8 cellular contexts compared by ENCODE assay signal in genomic region chr11:128694618-128695481, GRCh38. TPM values are rescaled to one million over a fixed set of nuclear protein-coding genes. Genes with fewer than 3 reads are reported as not detected.
A peak's percentile ranks its signal among the peaks of the same experiment; 100 is the strongest.
DNase-seq lines count a peak whose midpoint lies in the region; ATAC-seq and TF ChIP-seq lines count a peak whose summit lies in the region.

No MANE protein-coding gene starts in this region.

- H3K9me2 ChIP-seq in PC-3 (replicated peaks; ENCODE audit: low read length), result no peaks in the 10 kb centered on the region

- H2AK5ac ChIP-seq in mesenchymal stem cell (ENCODE audit: low read length, severe bottlenecking), result no peak overlapping the region

- H2AFZ ChIP-seq in PC-3 (ENCODE audit: low read length) (no peak overlapping the region), mesenchymal stem cell (ENCODE audit: low read depth, low read length) (peak overlapping the region; percentile 1)

- H3K18ac ChIP-seq in mesenchymal stem cell (ENCODE audit: low read depth in 1 of 2, low read length in 2 of 2), result peak overlapping the region; percentile 56 to 90

- H3K4ac ChIP-seq in mesenchymal stem cell (ENCODE audit: low read depth in 1 of 2, low read length in 2 of 2), result peak overlapping the region; percentile 42 to 68

- H3K27ac ChIP-seq in BLaER1 (peak overlapping the region; percentile 100), PC-3 (ENCODE audit: low read length) (no peak overlapping the region), caudate nucleus (ENCODE audit: low read depth, low read length) (peak overlapping the region; percentile 14), mesenchymal stem cell (ENCODE audit: low read length, poor library complexity, severe bottlenecking) (no peak overlapping the region), upper lobe of left lung (peak overlapping the region; percentile 94 to 97 (median 96))

- POLR2A ChIA-PET in PC-3 (lab: Charles Lee; ENCODE audit: unreplicated experiment), result no interaction called here

- BruUV-seq in PC-3 (replicated peaks; lab: Mats Ljungman, UMichigan), result no TSS peak

- H3K4me1 ChIP-seq in BLaER1 (peaks cover 57% of the 10 kb centered on the region), PC-3 (ENCODE audit: insufficient read depth, low read length) (0 out of 2 replicates have a peak, but pooled peaks cover 4% of the 10 kb centered on the region), mesenchymal stem cell (ENCODE audit: control insufficient read depth, insufficient read depth, low read depth, low read length) (peaks cover 14% of the 10 kb centered on the region), upper lobe of left lung (peaks cover 16 to 76% (median 51%) of the 10 kb centered on the region in 4 donors)

- intact Hi-C loops in PC-3 (cut with micrococcal nuclease), result no loop called here

- H2BK12ac ChIP-seq in mesenchymal stem cell (ENCODE audit: low read length in 2 of 2), result peak overlapping the region in 1 of 2 experiments; percentile 51

- peaks cover 59% of the 10 kb centered on the region for H4K20me1 ChIP-seq in BLaER1
- no peaks in the 10 kb centered on the region for H4K20me1 ChIP-seq in PC-3 (ENCODE audit: low read length)

- H3F3A ChIP-seq in PC-3 (ENCODE audit: low read length, unreplicated experiment), result no peaks in the 10 kb centered on the region

- peak overlapping the region; percentile 60 for H4K91ac ChIP-seq in mesenchymal stem cell (ENCODE audit: low read length)

- 1% methylated on average over 63 of the region's 70 CpGs for WGBS in mesenchymal stem cell
- 7 to 13% methylated on average over 15 to 28 of the region's 70 CpGs for WGBS in upper lobe of left lung, 2 donors

- H3K36me3 ChIP-seq in BLaER1, result peaks cover 41% of the 10 kb centered on the region
- H3K36me3 ChIP-seq in PC-3 (ENCODE audit: low read depth, low read length), result no peaks in the 10 kb centered on the region
- no peaks in the 10 kb centered on the region for H3K36me3 ChIP-seq in mesenchymal stem cell (ENCODE audit: control insufficient read depth in 1 of 2, insufficient read depth in 2 of 2, low read depth in 1 of 2, low read length in 2 of 2)
- H3K36me3 ChIP-seq in upper lobe of left lung, result no peaks in the 10 kb centered on the region

- peak overlapping the region; percentile 89 for H3K4me2 ChIP-seq in BLaER1
- H3K4me2 ChIP-seq in PC-3 (ENCODE audit: low read length), result peak overlapping the region; percentile 97; the same call in 1 of the 2 replicates
- peak overlapping the region; percentile 97 for H3K4me2 ChIP-seq in mesenchymal stem cell (ENCODE audit: low read length, poor library complexity, severe bottlenecking)

- H3K79me2 ChIP-seq in PC-3 (ENCODE audit: low read length), result no peaks in the 10 kb centered on the region

- H3K9me3 ChIP-seq in BLaER1 (no peaks in the 10 kb centered on the region), PC-3 (ENCODE audit: low read length) (no peaks in the 10 kb centered on the region), mesenchymal stem cell (ENCODE audit: control insufficient read depth, low read length) (no peaks in the 10 kb centered on the region), upper lobe of left lung (no peaks in the 10 kb centered on the region)

- H3K27me3 ChIP-seq in BLaER1, result no peaks in the 10 kb centered on the region
- peaks cover 26% of the 10 kb centered on the region for H3K27me3 ChIP-seq in PC-3 (ENCODE audit: low read length)
- H3K27me3 ChIP-seq in mesenchymal stem cell (ENCODE audit: control insufficient read depth in 1 of 2, insufficient read depth in 1 of 2, low read length in 2 of 2), result peaks cover 23 to 38% of the 10 kb centered on the region in 2 experiments
- peaks cover 0 to 13% (median 1%) of the 10 kb centered on the region in 4 donors for H3K27me3 ChIP-seq in upper lobe of left lung

- peak overlapping the region; percentile 10 to 75 for H3K23ac ChIP-seq in mesenchymal stem cell (ENCODE audit: low read length in 2 of 2)

- TF ChIP-seq CTCF in PC-3 (conservative IDR thresholded peaks at IDR 0.05; ENCODE audit: low read depth, low read length) (no peak), upper lobe of left lung (IDR thresholded peaks at IDR 0.05) (no peak)

- peak overlapping the region; percentile 99 for H3K9ac ChIP-seq in BLaER1
- H3K9ac ChIP-seq in PC-3 (ENCODE audit: low read length), result no peak overlapping the region
- H3K9ac ChIP-seq in mesenchymal stem cell (ENCODE audit: low read length), result peak overlapping the region; percentile 84

- peak; percentile 23 for ATAC-seq in GM21390 (IDR thresholded peaks at IDR 0.05; ENCODE audit: unreplicated experiment)
- ATAC-seq in PC-3, result no peak
- ATAC-seq in upper lobe of left lung (ENCODE audit: low FRiP score in 2 of 2), result peak in 1 of 2 donors; percentile 55
- no peak for ATAC-seq in GM18861 (IDR thresholded peaks at IDR 0.05; ENCODE audit: unreplicated experiment)

- H3K79me1 ChIP-seq in mesenchymal stem cell (replicated peaks; ENCODE audit: low read length, poor library complexity, severe bottlenecking), result peaks cover 4% of the 10 kb centered on the region

- no peak overlapping the region for H2BK5ac ChIP-seq in mesenchymal stem cell (ENCODE audit: low read depth, low read length, poor library complexity, severe bottlenecking)

- peak overlapping the region; percentile 71 for H2BK15ac ChIP-seq in mesenchymal stem cell (ENCODE audit: low read depth, poor library complexity, severe bottlenecking)

- peak overlapping the region; percentile 45 for H4K8ac ChIP-seq in mesenchymal stem cell (ENCODE audit: low read length)

- H3K4me3 ChIP-seq in BLaER1 (peak overlapping the region; percentile 97), PC-3 (ENCODE audit: low read length) (no peak overlapping the region; the same call in 1 of the 2 replicates), mesenchymal stem cell (ENCODE audit: insufficient read depth in 1 of 2, low read depth in 1 of 2, low read length in 2 of 2) (peak overlapping the region; percentile 57 to 84), upper lobe of left lung (peak overlapping the region; percentile 58 to 76 (median 68))

- peak overlapping the region; percentile 82 for H2BK120ac ChIP-seq in mesenchymal stem cell (ENCODE audit: low read depth, low read length)

- TF ChIP-seq POLR2A in upper lobe of left lung (IDR thresholded peaks at IDR 0.05), result no peak

- CTCF ChIA-PET in PC-3 (lab: Charles Lee), result no interaction called here

- no peak for TF ChIP-seq EP300 in upper lobe of left lung (IDR thresholded peaks at IDR 0.05)

- DNase-seq in PC-3, result no peak
- DNase-seq in caudate nucleus (lab: John Stamatoyannopoulos, UW), result no peak
- no peak for DNase-seq in mesenchymal stem cell
- DNase-seq in upper lobe of left lung, result peak in 1 of 2 donors; percentile 89
- DNase-seq in KG1 (lab: John Stamatoyannopoulos, UW), result no peak

- peak overlapping the region; percentile 68 to 81 for H3K14ac ChIP-seq in mesenchymal stem cell (ENCODE audit: low read length in 2 of 2)

RNA-seq across cellular contexts. Expression of gene FLI1, which starts 1.0 kb away (rescaled TPM):
- 1.2 and 1.6 TPM in 2 replicates for total RNA-seq in PC-3 (2014; rRNA removed)
- 12.2 TPM for polyA plus RNA-seq in mesenchymal stem cell (2013, experiment 1 of 2)
- 12.6 TPM for polyA plus RNA-seq in mesenchymal stem cell (2013, experiment 2 of 2)
- 10 to 100 TPM; 36.3 to 80.1 (median 54.4) TPM for total RNA-seq in upper lobe of left lung

Comparison
In these comparisons a context has a peak if more than half of its experiments do, and no peak if none do; other contexts are left out.
1. H3K27ac ChIP-seq: peak in BLaER1 (single experiment), caudate nucleus (single experiment) and upper lobe of left lung (4 of 4); none in PC-3 (single experiment) and mesenchymal stem cell (single experiment).
2. RNA of gene FLI1, which starts 1.0 kb away (total RNA-seq): 36.3 to 80.1 TPM in upper lobe of left lung; 1.2 to 1.6 TPM in PC-3; every median in the first group is over 10 times any median in the second.
3. Peak in every context shown above with its lines, with median percentiles within 50 percentile points of each other: H3K4me2 ChIP-seq.